Comparison of ENCODE assay signal across 8 cellular contexts in the genomic region with DNA sequence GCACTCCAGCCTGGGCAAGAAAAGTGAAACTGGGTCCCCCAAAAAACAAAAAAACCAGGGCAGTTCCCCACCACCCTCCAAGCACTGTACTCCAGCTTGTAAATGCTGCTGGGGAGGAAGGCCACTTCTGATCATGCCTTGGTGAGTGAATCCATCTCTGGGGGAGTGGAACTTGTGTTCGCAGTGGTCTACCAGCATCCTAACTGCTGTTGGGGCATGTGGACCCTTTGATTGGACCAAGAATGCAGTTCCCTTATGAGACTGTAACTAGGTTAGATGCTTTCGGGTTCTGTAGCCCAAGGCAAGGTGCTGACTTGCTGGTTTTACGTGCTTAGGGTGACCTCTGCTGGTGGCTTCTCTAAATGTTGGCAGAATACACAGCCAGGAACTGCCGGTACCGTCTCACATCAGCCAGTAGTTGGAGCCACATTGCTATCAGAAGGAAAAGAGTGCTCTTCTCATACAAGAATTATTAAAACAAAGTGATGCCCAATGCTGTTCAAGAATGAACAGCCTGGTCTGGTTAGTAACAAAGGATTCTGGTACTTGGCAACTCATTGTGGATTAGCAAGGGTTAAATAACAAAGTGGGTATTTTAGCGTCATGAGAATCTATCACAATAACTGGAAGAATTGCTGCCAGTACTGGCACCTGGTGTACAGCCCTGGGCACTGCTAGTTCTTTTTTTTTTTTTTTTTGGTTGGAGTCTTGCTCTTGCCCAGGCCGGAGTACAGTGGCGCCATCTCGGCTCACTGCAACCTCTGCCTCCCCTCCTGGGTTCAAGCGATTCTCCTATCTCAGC. TPM values are rescaled to one million over a fixed set of nuclear protein-coding genes. Genes with fewer than 3 reads are reported as not detected.
DNase-seq lines count a peak whose midpoint lies in the region; ATAC-seq and TF ChIP-seq lines count a peak whose summit lies in the region.

No MANE protein-coding gene starts in this region.

- peak; percentile 80 for ATAC-seq in GM21786 (IDR thresholded peaks at IDR 0.05; ENCODE audit: unreplicated experiment)
- peak; percentile 97 for ATAC-seq in PC-3
- ATAC-seq in naive thymus-derived CD4-positive, alpha-beta T cell = peak; percentile 100
- ATAC-seq in stimulated activated naive B cell treated with anti-CD40 and anti-IgM and Interleukin-4, amounts not matched to agents 10 μg/mL and 1 μg/mL and 100 μg/mL, for 72 hours (replicated peaks) = peak; percentile 99

- H3F3A ChIP-seq in PC-3 (ENCODE audit: low read length, unreplicated experiment) = peaks cover 9% of the 10 kb centered on the region

- H3K4me2 ChIP-seq in Karpas-422 (ENCODE audit: low read depth, low read length, poor library complexity, severe bottlenecking) (no peak overlapping the region), PC-3 (ENCODE audit: low read length) (no peak overlapping the region)

- TF ChIP-seq CTCF in PC-3 (conservative IDR thresholded peaks at IDR 0.05; ENCODE audit: low read depth, low read length) (peak; percentile 99), epithelial cell of proximal tubule (conservative IDR thresholded peaks at IDR 0.05; ENCODE audit: low read depth, low read length) (peak; percentile 97)

- no peaks in the 10 kb centered on the region for H3K9me2 ChIP-seq in Karpas-422 (replicated peaks; ENCODE audit: insufficient read depth, low read length)
- H3K9me2 ChIP-seq in PC-3 (replicated peaks; ENCODE audit: low read length) = no peaks in the 10 kb centered on the region

- H3K36me3 Mint-ChIP-seq in naive thymus-derived CD4-positive, alpha-beta T cell = peaks cover 0 to 3% (median 0%) of the 10 kb centered on the region in 5 donors
- peaks cover 6 to 16% of the 10 kb centered on the region in 2 donors for H3K36me3 Mint-ChIP-seq in stimulated activated naive B cell treated with anti-CD40 and anti-IgM and Interleukin-4, amounts not matched to agents 10 μg/mL and 1 μg/mL and 100 μg/mL, for 72 hours

- POLR2A ChIA-PET in PC-3 (lab: Charles Lee; ENCODE audit: unreplicated experiment) = no interaction called here
- POLR2A ChIA-PET in naive thymus-derived CD4-positive, alpha-beta T cell (lab: Charles Lee) = interaction anchor here (1.2 to 1.5 kb wide), 3 partner anchors 98 to 277 kb away, joined by 4 to 5 read pairs (median 4); partner anchors contain the start of genes CCDC85B and KAT5

- H3K4me3 Mint-ChIP-seq in naive thymus-derived CD4-positive, alpha-beta T cell = no peak overlapping the region
- H3K4me3 Mint-ChIP-seq in stimulated activated naive B cell treated with anti-CD40 and anti-IgM and Interleukin-4, amounts not matched to agents 10 μg/mL and 1 μg/mL and 100 μg/mL, for 72 hours = no peak overlapping the region

- no peaks in the 10 kb centered on the region for H3K4me1 ChIP-seq in Karpas-422 (ENCODE audit: low read length)
- H3K4me1 ChIP-seq in PC-3 (ENCODE audit: insufficient read depth, low read length) = no peaks in the 10 kb centered on the region
- no peaks in the 10 kb centered on the region for H3K4me1 ChIP-seq in naive thymus-derived CD4-positive, alpha-beta T cell (ENCODE audit: control insufficient read depth in 2 of 2, insufficient read depth in 2 of 2, low read length in 2 of 2)

- H3K4me1 Mint-ChIP-seq in naive thymus-derived CD4-positive, alpha-beta T cell = peaks cover 5 to 7% (median 6%) of the 10 kb centered on the region in 7 donors
- H3K4me1 Mint-ChIP-seq in stimulated activated naive B cell treated with anti-CD40 and anti-IgM and Interleukin-4, amounts not matched to agents 10 μg/mL and 1 μg/mL and 100 μg/mL, for 72 hours = peaks cover 4 to 8% of the 10 kb centered on the region in 2 donors

- BruUV-seq in PC-3 (replicated peaks; lab: Mats Ljungman, UMichigan) = no TSS peak

- H3K9me3 ChIP-seq in Karpas-422 (ENCODE audit: low read length) = no peaks in the 10 kb centered on the region
- H3K9me3 ChIP-seq in PC-3 (ENCODE audit: low read length) = no peaks in the 10 kb centered on the region
- H3K9me3 ChIP-seq in naive thymus-derived CD4-positive, alpha-beta T cell (ENCODE audit: control insufficient read depth in 2 of 3, low read length in 3 of 3) = no peaks in the 10 kb centered on the region

- H4K20me1 ChIP-seq in Karpas-422 (ENCODE audit: insufficient read depth, low read depth, low read length) (no peaks in the 10 kb centered on the region), PC-3 (ENCODE audit: low read length) (no peaks in the 10 kb centered on the region)

- no peak overlapping the region for H3K9ac ChIP-seq in Karpas-422 (ENCODE audit: low read length)
- H3K9ac ChIP-seq in PC-3 (ENCODE audit: low read length) = no peak overlapping the region

- peaks cover 0 to 2% (median 0%) of the 10 kb centered on the region in 11 donors for H3K9me3 Mint-ChIP-seq in naive thymus-derived CD4-positive, alpha-beta T cell
- no peaks in the 10 kb centered on the region for H3K9me3 Mint-ChIP-seq in stimulated activated naive B cell treated with anti-CD40 and anti-IgM and Interleukin-4, amounts not matched to agents 10 μg/mL and 1 μg/mL and 100 μg/mL, for 72 hours

- DNase-seq in DMS53 treated with DMSO at 0.1 percent for 48 hours (lab: John Stamatoyannopoulos, UW; ENCODE audit: unreplicated experiment) = peak; percentile 91
- DNase-seq in Karpas-422 = peak; percentile 97
- peak; percentile 98 for DNase-seq in PC-3
- peak; percentile 90 for DNase-seq in activated T-cell treated with anti-CD3 and anti-CD28 coated beads for 4 hours
- peak; percentile 83 for DNase-seq in epithelial cell of proximal tubule (ENCODE audit: low read depth)
- DNase-seq in naive thymus-derived CD4-positive, alpha-beta T cell = peak; percentile 66 to 95 (median 91)
- peak; percentile 88 for DNase-seq in stimulated activated naive B cell treated with anti-CD40 and anti-IgM and Interleukin-4, amounts not matched to agents 10 μg/mL and 1 μg/mL and 100 μg/mL, for 72 hours

- H2AFZ ChIP-seq in Karpas-422 (ENCODE audit: low read length) (peak overlapping the region; percentile 86; the same call in 1 of the 2 replicates), PC-3 (ENCODE audit: low read length) (no peak overlapping the region)

- intact Hi-C loops in PC-3 (cut with micrococcal nuclease) = loop anchor here (1.0 to 10.0 kb wide), 4 partner anchors 56 to 274 kb away; partner anchors contain the start of genes FIBP and KAT5
- intact Hi-C loops in naive thymus-derived CD4-positive, alpha-beta T cell (cut with micrococcal nuclease) = loop anchor here (1.0 to 2.0 kb wide), 16 partner anchors 13 to 363 kb away; partner anchors contain the start of genes AP5B1 (in 2 of the 2), CFL1 (in 2 of the 2), FIBP (in 2 of the 2) and BANF1 (in 1 of the 2)

- H3K79me2 ChIP-seq in Karpas-422 (ENCODE audit: low read length) (no peaks in the 10 kb centered on the region), PC-3 (ENCODE audit: low read length) (no peaks in the 10 kb centered on the region)

- no peaks in the 10 kb centered on the region for H3K27me3 ChIP-seq in Karpas-422 (ENCODE audit: low read length)
- no peaks in the 10 kb centered on the region for H3K27me3 ChIP-seq in PC-3 (ENCODE audit: low read length)
- H3K27me3 ChIP-seq in naive thymus-derived CD4-positive, alpha-beta T cell (ENCODE audit: control insufficient read depth in 2 of 2, insufficient read depth in 2 of 2, low read length in 2 of 2) = no peaks in the 10 kb centered on the region

- H3K27ac ChIP-seq in Karpas-422 (ENCODE audit: low read length) (no peak overlapping the region), PC-3 (ENCODE audit: low read length) (no peak overlapping the region)
- no peak overlapping the region for H3K27ac ChIP-seq in naive thymus-derived CD4-positive, alpha-beta T cell (ENCODE audit: low read depth, low read length)

- no peaks in the 10 kb centered on the region for H3K27me3 Mint-ChIP-seq in naive thymus-derived CD4-positive, alpha-beta T cell
- no peaks in the 10 kb centered on the region for H3K27me3 Mint-ChIP-seq in stimulated activated naive B cell treated with anti-CD40 and anti-IgM and Interleukin-4, amounts not matched to agents 10 μg/mL and 1 μg/mL and 100 μg/mL, for 72 hours

- H3K36me3 ChIP-seq in Karpas-422 (ENCODE audit: insufficient read depth, low read length) = peaks cover 6% of the 10 kb centered on the region; the same call in 1 of the 2 replicates
- peaks cover 6% of the 10 kb centered on the region for H3K36me3 ChIP-seq in PC-3 (ENCODE audit: low read depth, low read length)
- H3K36me3 ChIP-seq in naive thymus-derived CD4-positive, alpha-beta T cell (ENCODE audit: control insufficient read depth in 2 of 3, insufficient read depth in 3 of 3, low read length in 3 of 3) = no peaks in the 10 kb centered on the region

- CTCF ChIA-PET in PC-3 (lab: Charles Lee) = interaction anchor here (0.7 kb wide), 1 partner anchor 104 kb away, joined by 9 read pairs; no protein-coding TSS in a partner anchor
- CTCF ChIA-PET in naive thymus-derived CD4-positive, alpha-beta T cell (lab: Charles Lee) = interaction anchor here (0.6 to 8.8 kb wide), 11 partner anchors 29 to 277 kb away, joined by 3 to 85 read pairs (median 3); partner anchors contain the start of genes CCDC85B, FIBP and KAT5

- H3K27ac Mint-ChIP-seq in naive thymus-derived CD4-positive, alpha-beta T cell = peak overlapping the region; percentile 0 to 90 (median 74)
- peak overlapping the region; percentile 65 for H3K27ac Mint-ChIP-seq in stimulated activated naive B cell treated with anti-CD40 and anti-IgM and Interleukin-4, amounts not matched to agents 10 μg/mL and 1 μg/mL and 100 μg/mL, for 72 hours

- H3K4me3 ChIP-seq in Karpas-422 (ENCODE audit: low read length) = no peak overlapping the region
- H3K4me3 ChIP-seq in PC-3 (ENCODE audit: low read length) = no peak overlapping the region
- H3K4me3 ChIP-seq in epithelial cell of proximal tubule (ENCODE audit: low read depth, low read length) = no peak overlapping the region
- H3K4me3 ChIP-seq in naive thymus-derived CD4-positive, alpha-beta T cell (ENCODE audit: low read length) = no peak overlapping the region

RNA-seq across cellular contexts. Expression of gene EIF1AD, which starts 13.0 kb away (rescaled TPM):
- 39.4 and 57.0 TPM in 2 replicates for total RNA-seq in Karpas-422 (2014; rRNA removed; shearing (Covaris generic); ENCODE audit: low replicate concordance)
- total RNA-seq in PC-3 (2014; rRNA removed) = 70.1 and 77.0 TPM in 2 replicates
- total RNA-seq in epithelial cell of proximal tubule = 45.2 and 45.3 TPM in 2 replicates
- 100 to 1,000 TPM in 1 of 5 experiments, 10 to 100 TPM in 4; 49.9 to 114 (median 66.7) TPM for total RNA-seq in naive thymus-derived CD4-positive, alpha-beta T cell
- polyA plus RNA-seq in naive thymus-derived CD4-positive, alpha-beta T cell = 10 to 100 TPM; 17.7 to 25.3 TPM

RNA-seq across cellular contexts. Expression of gene BANF1, which starts 13.3 kb away (rescaled TPM):
- total RNA-seq in Karpas-422 (2014; rRNA removed; shearing (Covaris generic); ENCODE audit: low replicate concordance) = 44.3 and 84.2 TPM in 2 replicates
- total RNA-seq in PC-3 (2014; rRNA removed) (124 and 131 TPM in 2 replicates), epithelial cell of proximal tubule (144 and 192 TPM in 2 replicates)
- 100 to 1,000 TPM in 2 of 5 experiments, 10 to 100 TPM in 3; 54.5 to 234 (median 99.4) TPM for total RNA-seq in naive thymus-derived CD4-positive, alpha-beta T cell
- 100 to 1,000 TPM; 192 to 203 TPM for polyA plus RNA-seq in naive thymus-derived CD4-positive, alpha-beta T cell

RNA-seq across cellular contexts. Expression of gene CST6, which starts 22.8 kb away (rescaled TPM):
- not detected in 2 replicates for total RNA-seq in Karpas-422 (2014; rRNA removed; shearing (Covaris generic); ENCODE audit: low replicate concordance)
- total RNA-seq in PC-3 (2014; rRNA removed) (74.5 and 84.2 TPM in 2 replicates), epithelial cell of proximal tubule (53.4 and 89.1 TPM in 2 replicates)
- under 1 TPM in 1 of 5 experiments, not detected in 4; 0.42 TPM for total RNA-seq in naive thymus-derived CD4-positive, alpha-beta T cell
- polyA plus RNA-seq in naive thymus-derived CD4-positive, alpha-beta T cell = not detected

RNA-seq across cellular contexts. Expression of gene SART1, which starts 27.5 kb away (rescaled TPM):
- total RNA-seq in Karpas-422 (2014; rRNA removed; shearing (Covaris generic); ENCODE audit: low replicate concordance) = 23.1 and 63.2 TPM in 2 replicates
- total RNA-seq in PC-3 (2014; rRNA removed) = 240 and 267 TPM in 2 replicates
- 28.8 and 30.2 TPM in 2 replicates for total RNA-seq in epithelial cell of proximal tubule
- total RNA-seq in naive thymus-derived CD4-positive, alpha-beta T cell = 100 to 1,000 TPM in 1 of 5 experiments, 10 to 100 TPM in 4; 65.9 to 102 (median 90.8) TPM
- 10 to 100 TPM; 27.9 to 66.6 TPM for polyA plus RNA-seq in naive thymus-derived CD4-positive, alpha-beta T cell

RNA-seq across cellular contexts. Expression of gene CATSPER1, which starts 37.3 kb away (rescaled TPM):
- not detected in 2 replicates for total RNA-seq in Karpas-422 (2014; rRNA removed; shearing (Covaris generic); ENCODE audit: low replicate concordance)
- total RNA-seq in PC-3 (2014; rRNA removed) = 0.17 and 1.1 TPM in 2 replicates
- 1.4 and 4.7 TPM in 2 replicates for total RNA-seq in epithelial cell of proximal tubule
- 1 to 10 TPM in 2 of 5 experiments, not detected in 3; 1.4 to 4.2 TPM for total RNA-seq in naive thymus-derived CD4-positive, alpha-beta T cell
- not detected for polyA plus RNA-seq in naive thymus-derived CD4-positive, alpha-beta T cell

Comparison
In these comparisons a context has a peak if more than half of its experiments do, and no peak if none do; other contexts are left out.
1. RNA of gene CST6, which starts 22.8 kb away (total RNA-seq): 74.5 to 84.2 TPM in PC-3 and 53.4 to 89.1 TPM in epithelial cell of proximal tubule; 0.42 TPM in naive thymus-derived CD4-positive, alpha-beta T cell and not detected in Karpas-422; every median in the first group is over 10 times any median in the second.
2. Peak in every context shown above with its lines, with median percentiles within 50 percentile points of each other: DNase-seq and ATAC-seq.